Comparison of ENCODE assay signal across 30 cellular contexts in the genomic region with DNA sequence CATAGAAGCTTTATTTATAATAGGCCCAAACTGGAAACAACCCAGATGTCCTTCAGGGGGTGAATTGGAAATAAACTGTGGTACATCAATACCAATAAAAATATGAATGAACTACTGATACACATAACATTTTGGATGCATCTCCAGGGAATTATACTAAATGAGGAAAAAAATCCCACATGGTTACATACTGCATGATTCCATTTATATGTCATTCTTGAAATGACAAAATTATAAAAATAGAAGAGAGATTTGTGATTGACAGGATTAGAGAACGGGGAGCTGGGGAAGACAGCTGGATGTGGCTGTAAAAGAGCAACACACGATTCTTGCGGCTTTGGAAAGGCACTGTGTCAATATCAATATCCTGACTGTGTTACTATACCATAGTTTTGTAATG.
"Had no signal": no experiment of that assay in that cellular context is flagged by ENCODE, and none has a peak within 500 bp of the region (broad histone marks: within the 10 kb centered on the region; RNA-seq: fewer than 3 reads in every experiment).

No MANE protein-coding gene starts in this region.

- DNase-seq: activated effector memory CD4-positive, alpha-beta T cell treated with anti-CD3 and anti-CD28 coated beads, Interleukin-2, amount 50 U/mL, for 16 hours; activated effector memory CD4-positive, alpha-beta T cell treated with Interleukin-2 at 50 U/mL for 16 hours; activated gamma-delta T cell; activated gamma-delta T cell treated with Interleukin-2 at 50 U/mL for 16 hours; activated naive CD4-positive, alpha-beta T cell; activated naive CD4-positive, alpha-beta T cell treated with anti-CD3 and anti-CD28 coated beads for 36 hours; activated naive CD4-positive, alpha-beta T cell treated with anti-CD3 and anti-CD28 coated beads, Interleukin-2, amount 10 ng/mL, durations not matched to agents 7 days and 5 days; activated naive CD4-positive, alpha-beta T cell treated with anti-CD3 and anti-CD28 coated beads, Interleukin-2, amount 50 U/mL, for 16 hours; activated naive CD4-positive, alpha-beta T cell treated with Interleukin-2 at 50 U/mL for 16 hours; activated naive CD8-positive, alpha-beta T cell treated with anti-CD3 and anti-CD28 coated beads for 36 hours; activated naive CD8-positive, alpha-beta T cell treated with anti-CD3 and anti-CD28 coated beads, Interleukin-2, amount 10 ng/mL, durations not matched to agents 7 days and 5 days; activated naive CD8-positive, alpha-beta T cell treated with anti-CD3 and anti-CD28 coated beads, Interleukin-2, amount 50 U/mL, for 24 hours; activated T-cell treated with anti-CD3 and anti-CD28 coated beads, Interleukin-2, amount 50 U/mL, for 1 hour; activated T-cell treated with anti-CD3 and anti-CD28 coated beads, Interleukin-2, amount 50 U/mL, for 24 hours; activated T-cell treated with anti-CD3 and anti-CD28 coated beads, Interleukin-2, amount 50 U/mL, for 4 hours; activated T-cell treated with anti-CD3 and anti-CD28 coated beads, Interleukin-2, amount 50 U/mL, for 48 hours; activated T-cell treated with anti-CD3 and anti-CD28 coated beads, Interleukin-2, amount 50 U/mL, for 72 hours; adrenal gland; amniotic stem cell; amygdala; anterior cingulate cortex; aorta; body of pancreas; brain microvascular endothelial cell; caudate nucleus; central memory CD4-positive, alpha-beta T cell; cerebellar nuclear complex had no signal

- H3K27ac ChIP-seq: adrenal gland, ascending aorta, body of pancreas, brain microvascular endothelial cell, breast epithelium, cardiac muscle cell had no signal

- H3K4me3 ChIP-seq: adrenal gland, ascending aorta, body of pancreas, breast epithelium, cardiac muscle cell had no signal

- H3K36me3 ChIP-seq: adrenal gland, ascending aorta, brain microvascular endothelial cell, breast epithelium, cardiac muscle cell had no signal

- H3K9me3 ChIP-seq: adrenal gland, ascending aorta, body of pancreas had no signal

- H3K27me3 ChIP-seq: adrenal gland, ascending aorta, body of pancreas, brain microvascular endothelial cell, breast epithelium, cardiac muscle cell had no signal
